In the genomic region with DNA sequence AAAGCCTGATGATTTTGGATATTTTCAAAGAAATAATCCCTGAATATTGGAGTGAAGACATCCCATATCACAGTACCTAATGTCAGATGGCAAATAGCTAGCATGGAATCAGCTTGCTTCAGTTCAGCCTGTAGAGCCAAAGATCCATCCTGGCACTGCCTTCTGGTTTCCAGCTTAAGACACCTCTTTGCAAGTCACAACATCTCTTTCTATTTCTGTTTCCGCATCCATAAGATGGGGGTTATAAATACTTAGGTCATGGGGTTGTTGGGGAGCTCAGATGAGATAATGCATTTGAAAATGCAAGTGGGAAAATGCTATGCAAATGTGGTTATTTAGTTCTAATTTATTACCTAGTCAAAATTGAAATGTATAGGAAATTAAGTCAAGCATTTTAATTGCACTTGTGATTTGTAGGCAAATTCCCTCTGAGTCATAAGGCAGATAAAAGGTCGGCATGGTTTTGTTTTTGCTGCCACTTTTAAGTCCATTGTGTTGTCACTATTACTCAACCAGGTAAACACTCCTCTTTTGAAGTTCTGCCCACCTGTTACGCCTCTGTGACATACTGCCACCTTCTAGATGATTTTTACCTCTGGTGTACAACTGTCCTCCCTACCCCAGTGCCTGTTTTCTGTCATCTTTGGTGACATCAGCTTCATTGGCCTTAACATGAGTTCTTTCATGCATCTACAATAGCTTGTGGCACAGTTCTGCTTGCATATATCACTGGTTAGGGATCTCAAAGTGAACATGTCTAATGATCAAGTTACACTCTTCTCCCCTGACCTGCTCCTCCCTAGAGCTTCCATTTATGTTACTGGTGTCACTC, we compare ENCODE assay signal across 1 cellular context.
A peak's percentile ranks its signal among the peaks of the same experiment; 100 is the strongest.
TF ChIP-seq lines count a peak whose summit lies in the region.

No MANE protein-coding gene starts in this region.

TF ChIP-seq in HCT116, 20 proteins besides CTCF, POLR2A, EP300 and RAD21 (continued from another document):
- TF ChIP-seq, protein P1, sequence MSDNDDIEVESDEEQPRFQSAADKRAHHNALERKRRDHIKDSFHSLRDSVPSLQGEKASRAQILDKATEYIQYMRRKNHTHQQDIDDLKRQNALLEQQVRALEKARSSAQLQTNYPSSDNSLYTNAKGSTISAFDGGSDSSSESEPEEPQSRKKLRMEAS (IDR thresholded peaks at IDR 0.05) = peak; percentile 47; the same call in 1 of the 2 replicates
- TF ChIP-seq SP1 (IDR thresholded peaks at IDR 0.05; ENCODE audit: low read depth) (peak; percentile 68), EZH2phosphoT487 (IDR thresholded peaks at IDR 0.05; ENCODE audit: borderline replicate concordance) (no peak), EZH2 (IDR thresholded peaks at IDR 0.05) (no peak), EGR1 (IDR thresholded peaks at IDR 0.05; ENCODE audit: low read depth) (peak; percentile 60), ZFX (IDR thresholded peaks at IDR 0.05) (no peak), CEBPB (IDR thresholded peaks at IDR 0.05; ENCODE audit: low read depth) (peak; percentile 87), JUND (IDR thresholded peaks at IDR 0.05) (peak; percentile 83), POLR2AphosphoS5 (IDR thresholded peaks at IDR 0.05; ENCODE audit: low read depth, low read length) (no peak), CBX3 (IDR thresholded peaks at IDR 0.05; ENCODE audit: low read depth) (no peak), ZNF274 (IDR thresholded peaks at IDR 0.05; ENCODE audit: low read depth, low read length) (no peak)
- TF ChIP-seq, protein P2, sequence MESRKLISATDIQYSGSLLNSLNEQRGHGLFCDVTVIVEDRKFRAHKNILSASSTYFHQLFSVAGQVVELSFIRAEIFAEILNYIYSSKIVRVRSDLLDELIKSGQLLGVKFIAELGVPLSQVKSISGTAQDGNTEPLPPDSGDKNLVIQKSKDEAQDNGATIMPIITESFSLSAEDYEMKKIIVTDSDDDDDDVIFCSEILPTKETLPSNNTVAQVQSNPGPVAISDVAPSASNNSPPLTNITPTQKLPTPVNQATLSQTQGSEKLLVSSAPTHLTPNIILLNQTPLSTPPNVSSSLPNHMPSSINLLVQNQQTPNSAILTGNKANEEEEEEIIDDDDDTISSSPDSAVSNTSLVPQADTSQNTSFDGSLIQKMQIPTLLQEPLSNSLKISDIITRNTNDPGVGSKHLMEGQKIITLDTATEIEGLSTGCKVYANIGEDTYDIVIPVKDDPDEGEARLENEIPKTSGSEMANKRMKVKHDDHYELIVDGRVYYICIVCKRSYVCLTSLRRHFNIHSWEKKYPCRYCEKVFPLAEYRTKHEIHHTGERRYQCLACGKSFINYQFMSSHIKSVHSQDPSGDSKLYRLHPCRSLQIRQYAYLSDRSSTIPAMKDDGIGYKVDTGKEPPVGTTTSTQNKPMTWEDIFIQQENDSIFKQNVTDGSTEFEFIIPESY (IDR thresholded peaks at IDR 0.05; ENCODE audit: extremely low read depth, insufficient replicate concordance, low read length) = no peak
- TF ChIP-seq, protein P3, sequence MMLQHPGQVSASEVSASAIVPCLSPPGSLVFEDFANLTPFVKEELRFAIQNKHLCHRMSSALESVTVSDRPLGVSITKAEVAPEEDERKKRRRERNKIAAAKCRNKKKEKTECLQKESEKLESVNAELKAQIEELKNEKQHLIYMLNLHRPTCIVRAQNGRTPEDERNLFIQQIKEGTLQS (IDR thresholded peaks at IDR 0.05) = no peak
